24 cellular contexts compared by ENCODE assay signal in genomic region chr18:79847606-79848293, GRCh38. TPM values are rescaled to one million over a fixed set of nuclear protein-coding genes. Genes with fewer than 3 reads are reported as not detected.
"Had no signal": no experiment of that assay in that cellular context is flagged by ENCODE, and none has a peak within 500 bp of the region (broad histone marks: within the 10 kb centered on the region; RNA-seq: fewer than 3 reads in every experiment).

No MANE protein-coding gene starts in this region.

- H3K4me3 ChIP-seq: colonic mucosa, dorsolateral prefrontal cortex, esophagus squamous epithelium, gastrocnemius medialis, left ventricle myocardium inferior, right lobe of liver, stomach, suprapubic skin, transverse colon, uterus had no signal

- H3K27ac ChIP-seq: colonic mucosa, dorsolateral prefrontal cortex, esophagus squamous epithelium, gastrocnemius medialis, left ventricle myocardium inferior, right lobe of liver, stomach, suprapubic skin, transverse colon, uterus had no signal

- H3K36me3 ChIP-seq: colonic mucosa, esophagus squamous epithelium, gastrocnemius medialis, left ventricle myocardium inferior, right lobe of liver, stomach, suprapubic skin, transverse colon, uterus had no signal

- H3K9me3 ChIP-seq: colonic mucosa, gastrocnemius medialis, right lobe of liver, suprapubic skin, transverse colon, uterus had no signal

- H3K27me3 ChIP-seq: colonic mucosa, right lobe of liver, stomach, suprapubic skin, transverse colon, uterus had no signal

- H3K4me3 Mint-ChIP-seq: activated naive CD8-positive, alpha-beta T cell; activated T-cell treated with anti-CD3 and anti-CD28 coated beads, Interleukin-2, amount 50 U/mL, for 4 hours; effector memory CD8-positive, alpha-beta T cell; nephron; stimulated activated memory B cell treated with anti-CD40 and anti-IgM and Interleukin-4, amounts not matched to agents 10 μg/mL and 1 μg/mL and 100 μg/mL, for 72 hours had no signal

- H3K36me3 Mint-ChIP-seq: activated naive CD8-positive, alpha-beta T cell had no signal

- H3K27ac Mint-ChIP-seq: activated naive CD8-positive, alpha-beta T cell; activated T-helper 2 cell treated with anti-CD3 and anti-CD28 coated beads, Interferon-gamma antibody, Interleukin-2, Interleukin-4, amounts not matched to agents 10 μg/mL and 5 μg/mL and 100 μg/mL, durations not matched to agents 14 hours and 24 hours and 36 hours; effector memory CD8-positive, alpha-beta T cell; nephron; stimulated activated memory B cell treated with anti-CD40 and anti-IgM and Interleukin-4, amounts not matched to agents 10 μg/mL and 1 μg/mL and 100 μg/mL, for 72 hours had no signal

- H3K4me1 ChIP-seq: colonic mucosa, esophagus squamous epithelium, gastrocnemius medialis, left ventricle myocardium inferior, right lobe of liver, stomach, suprapubic skin, transverse colon, uterus had no signal

- H3K27me3 Mint-ChIP-seq: activated naive CD8-positive, alpha-beta T cell; stimulated activated memory B cell treated with anti-CD40 and anti-IgM and Interleukin-4, amounts not matched to agents 10 μg/mL and 1 μg/mL and 100 μg/mL, for 72 hours had no signal

- ATAC-seq: activated T-cell treated with anti-CD3 and anti-CD28 coated beads, Interleukin-2, amount 50 U/mL, for 4 hours; effector memory CD8-positive, alpha-beta T cell; gastrocnemius medialis; right lobe of liver; stimulated activated memory B cell treated with anti-CD40 and anti-IgM and Interleukin-4, amounts not matched to agents 10 μg/mL and 1 μg/mL and 100 μg/mL, for 72 hours had no signal

- H3K9me3 Mint-ChIP-seq: activated T-helper 2 cell treated with anti-CD3 and anti-CD28 coated beads, Interferon-gamma antibody, Interleukin-2, Interleukin-4, amounts not matched to agents 10 μg/mL and 5 μg/mL and 100 μg/mL, durations not matched to agents 14 hours and 24 hours and 36 hours; effector memory CD8-positive, alpha-beta T cell had no signal

- DNase-seq: activated CD4-positive, alpha-beta T cell treated with anti-CD3 and anti-CD28 coated beads for 1 hour; activated CD8-positive, alpha-beta memory T cell treated with anti-CD3 and anti-CD28 coated beads, Interleukin-2, amount 50 U/mL, for 48 hours; activated naive CD4-positive, alpha-beta T cell; activated T-cell treated with anti-CD3 and anti-CD28 coated beads, Interleukin-2, amount 50 U/mL, for 4 hours; colonic mucosa; effector memory CD8-positive, alpha-beta T cell; esophagus squamous epithelium; gastrocnemius medialis; hippocampal formation; kidney glomerular epithelial cell; left ventricle myocardium inferior; right lobe of liver; small intestine; stimulated activated CD4-positive, alpha-beta T cell treated with anti-CD3 and anti-CD28 coated beads, Interleukin-15, amount 100 ng/mL, for 24 hours; stomach; transverse colon; uterus had no signal

RNA-seq across cellular contexts. Expression of gene KCNG2, which starts 50.0 kb away (rescaled TPM):
- total RNA-seq: activated T-cell treated with anti-CD3 and anti-CD28 coated beads, Interleukin-2, amount 50 U/mL, for 4 hours; activated T-helper 2 cell treated with anti-CD3 and anti-CD28 coated beads, Interferon-gamma antibody, Interleukin-2, Interleukin-4, amounts not matched to agents 10 μg/mL and 5 μg/mL and 100 μg/mL, durations not matched to agents 14 hours and 24 hours and 36 hours; bronchial epithelial cell; left ventricle myocardium inferior; right lobe of liver; suprapubic skin had no signal
